Comparison of ENCODE assay signal across 23 cellular contexts in the genomic region with DNA sequence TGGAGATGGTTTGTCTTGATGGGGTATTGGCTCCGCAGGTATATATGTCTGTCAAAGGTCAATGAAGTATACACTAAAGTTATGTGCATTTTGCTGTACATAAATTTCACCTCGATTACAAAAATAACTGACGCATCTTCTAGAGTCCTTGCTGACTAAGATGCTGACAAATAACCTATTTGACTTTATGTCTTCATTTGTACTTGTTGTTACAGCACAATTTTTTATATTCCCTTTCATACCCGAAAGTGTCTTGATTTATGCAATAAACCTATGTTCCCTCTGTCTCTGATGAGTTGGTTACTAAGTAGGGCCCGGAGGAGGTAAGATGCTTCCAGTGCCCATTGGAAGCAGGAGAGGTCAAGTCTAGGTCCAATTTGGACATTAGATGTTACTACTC.
"Had no signal": no experiment of that assay in that cellular context is flagged by ENCODE, and none has a peak within 500 bp of the region (broad histone marks: within the 10 kb centered on the region; RNA-seq: fewer than 3 reads in every experiment).

No MANE protein-coding gene starts in this region.

- H3K9me3 ChIP-seq: gastroesophageal sphincter, sigmoid colon, suprapubic skin, tibial nerve had no signal

- H3K4me3 ChIP-seq: dorsolateral prefrontal cortex, esophagus muscularis mucosa, gastroesophageal sphincter, sigmoid colon, stomach, suprapubic skin, tibial nerve had no signal

- H3K4me1 Mint-ChIP-seq: activated CD4-positive, alpha-beta T cell treated with anti-CD3 and anti-CD28 coated beads, Interleukin-2, amount 10 ng/mL, durations not matched to agents 7 days and 5 days; naive thymus-derived CD4-positive, alpha-beta T cell; neural crest cell had no signal

- ATAC-seq: activated CD4-positive, CD25-positive, alpha-beta regulatory T cell treated with anti-CD3 and anti-CD28 coated beads, Interleukin-2, amount 50 U/mL, for 24 hours; activated CD8-positive, alpha-beta T cell treated with anti-CD3 and anti-CD28 coated beads, Interleukin-2, amount 10 ng/mL, durations not matched to agents 7 days and 5 days; gastroesophageal sphincter; naive thymus-derived CD4-positive, alpha-beta T cell had no signal

- H3K4me3 Mint-ChIP-seq: activated CD4-positive, alpha-beta T cell treated with anti-CD3 and anti-CD28 coated beads, Interleukin-2, amount 10 ng/mL, durations not matched to agents 7 days and 5 days; activated CD8-positive, alpha-beta T cell treated with anti-CD3 and anti-CD28 coated beads, Interleukin-2, amount 10 ng/mL, durations not matched to agents 7 days and 5 days; activated naive CD8-positive, alpha-beta T cell treated with anti-CD3 and anti-CD28 coated beads, Interleukin-2, amount 50 U/mL, for 24 hours; activated T-helper 1 cell treated with anti-CD3 and anti-CD28 coated beads, Interleukin-12 subunit alpha, Interleukin-12 subunit beta, Interleukin-2, Interleukin-4 antibody, amounts not matched to agents 30 ng/mL and 10 ng/mL and 1 ng/mL, durations not matched to agents 14 hours and 24 hours and 36 hours; naive thymus-derived CD4-positive, alpha-beta T cell; neural crest cell had no signal

- H3K36me3 Mint-ChIP-seq: naive thymus-derived CD4-positive, alpha-beta T cell had no signal

- H3K27ac Mint-ChIP-seq: activated CD4-positive, alpha-beta T cell treated with anti-CD3 and anti-CD28 coated beads, Interleukin-2, amount 10 ng/mL, durations not matched to agents 7 days and 5 days; activated CD8-positive, alpha-beta T cell treated with anti-CD3 and anti-CD28 coated beads, Interleukin-2, amount 10 ng/mL, durations not matched to agents 7 days and 5 days; activated naive CD8-positive, alpha-beta T cell treated with anti-CD3 and anti-CD28 coated beads, Interleukin-2, amount 50 U/mL, for 24 hours; activated T-helper 1 cell treated with anti-CD3 and anti-CD28 coated beads, Interleukin-12 subunit alpha, Interleukin-12 subunit beta, Interleukin-2, Interleukin-4 antibody, amounts not matched to agents 30 ng/mL and 10 ng/mL and 1 ng/mL, durations not matched to agents 14 hours and 24 hours and 36 hours; naive thymus-derived CD4-positive, alpha-beta T cell had no signal

- H3K27me3 ChIP-seq: esophagus muscularis mucosa, gastroesophageal sphincter, sigmoid colon, suprapubic skin, tibial nerve had no signal

- H3K36me3 ChIP-seq: esophagus muscularis mucosa, gastroesophageal sphincter, sigmoid colon, stomach, suprapubic skin, tibial nerve had no signal

- H3K27ac ChIP-seq: dorsolateral prefrontal cortex, esophagus muscularis mucosa, gastroesophageal sphincter, stomach, suprapubic skin, tibial nerve, VCaP had no signal

- DNase-seq: activated CD4-positive, alpha-beta T cell treated with anti-CD3 and anti-CD28 coated beads, Interleukin-2, amount 10 ng/mL, durations not matched to agents 7 days and 5 days; activated CD8-positive, alpha-beta T cell treated with anti-CD3 and anti-CD28 coated beads, Interleukin-2, amount 10 ng/mL, durations not matched to agents 7 days and 5 days; activated gamma-delta T cell; activated naive CD4-positive, alpha-beta T cell treated with anti-CD3 and anti-CD28 coated beads, Interleukin-2, amount 50 U/mL, for 16 hours; activated naive CD8-positive, alpha-beta T cell treated with anti-CD3 and anti-CD28 coated beads, Interleukin-2, amount 50 U/mL, for 24 hours; anterior cingulate cortex; central memory CD4-positive, alpha-beta T cell; dorsolateral prefrontal cortex; head of caudate nucleus; mesendoderm; naive thymus-derived CD4-positive, alpha-beta T cell; occipital lobe; stimulated activated CD4-positive, alpha-beta T cell treated with anti-CD3 and anti-CD28 coated beads, Interleukin-1b, Interleukin-23, amount 100 ng/mL, for 48 hours; stomach had no signal

- H3K4me1 ChIP-seq: gastroesophageal sphincter, stomach, suprapubic skin had no signal

- H3K9me3 Mint-ChIP-seq: activated CD4-positive, alpha-beta T cell treated with anti-CD3 and anti-CD28 coated beads, Interleukin-2, amount 10 ng/mL, durations not matched to agents 7 days and 5 days; activated T-helper 1 cell treated with anti-CD3 and anti-CD28 coated beads, Interleukin-12 subunit alpha, Interleukin-12 subunit beta, Interleukin-2, Interleukin-4 antibody, amounts not matched to agents 30 ng/mL and 10 ng/mL and 1 ng/mL, durations not matched to agents 14 hours and 24 hours and 36 hours had no signal
